In genomic region chr14:55373784-55374725, GRCh38 we compare ENCODE assay signal across 11 cellular contexts.
DNase-seq lines count a peak whose midpoint lies in the region; ATAC-seq lines count a peak whose summit lies in the region.
"Had no signal": no experiment of that assay in that cellular context is flagged by ENCODE, and none has a peak within 500 bp of the region (broad histone marks: within the 10 kb centered on the region; RNA-seq: fewer than 3 reads in every experiment).

No MANE protein-coding gene starts in this region.

- H3K9me3 Mint-ChIP-seq in T-helper 1 cell treated with Interleukin-12 subunit alpha and Interleukin-12 subunit beta and Interleukin-4 antibody, amounts not matched to agents 30 μg/mL and 1 μg/mL, for 36 hours: no peaks in the 10 kb centered on the region

- ATAC-seq in GM19463 (IDR thresholded peaks at IDR 0.05; ENCODE audit: unreplicated experiment): peak; percentile 84

- no peaks in the 10 kb centered on the region for H3K9me3 ChIP-seq in effector memory CD4-positive, alpha-beta T cell (ENCODE audit: control insufficient read depth, low read length)
- H3K9me3 ChIP-seq: SJCRH30 had no signal

- no peaks in the 10 kb centered on the region for H3K27me3 ChIP-seq in effector memory CD4-positive, alpha-beta T cell (replicated peaks; ENCODE audit: control insufficient read depth, insufficient read depth, low read length, poor library complexity, severe bottlenecking)
- H3K27me3 ChIP-seq: SJCRH30 had no signal

- in situ Hi-C loops in ACHN (cut with HindIII; ENCODE audit: low pct_ligation_motif_present, low pct_unique_long_range_greater_than_20kb, low sequenced_read_pairs): no loop called here

- H3K36me3 ChIP-seq in effector memory CD4-positive, alpha-beta T cell (ENCODE audit: control insufficient read depth, insufficient read depth, low read length): peaks cover 10% of the 10 kb centered on the region

- H3K27ac ChIP-seq in effector memory CD4-positive, alpha-beta T cell (ENCODE audit: insufficient read depth, low read length, poor library complexity, severe bottlenecking): peak overlapping the region; percentile 60
- H3K27ac ChIP-seq: SJCRH30 had no signal

- peak; percentile 16 for DNase-seq in ACHN
- DNase-seq in effector memory CD4-positive, alpha-beta T cell: no peak
- DNase-seq in retina: no peak
- DNase-seq in NOMO-1 (lab: John Stamatoyannopoulos, UW; ENCODE audit: unreplicated experiment in 2 of 2): no peak
- DNase-seq in SIG-M5 (lab: John Stamatoyannopoulos, UW): no peak
- DNase-seq in HuH-7 (ENCODE audit: low spot score): no peak
- DNase-seq: COR-L47, islet precursor cell, SJCRH30 had no signal

- peaks cover 21% of the 10 kb centered on the region for H3K4me1 ChIP-seq in effector memory CD4-positive, alpha-beta T cell (ENCODE audit: control insufficient read depth, insufficient read depth, low read length, poor library complexity, severe bottlenecking)
- H3K4me1 ChIP-seq: SJCRH30 had no signal

- H3K4me3 Mint-ChIP-seq in T-helper 1 cell treated with Interleukin-12 subunit alpha and Interleukin-12 subunit beta and Interleukin-4 antibody, amounts not matched to agents 30 μg/mL and 1 μg/mL, for 36 hours: peak overlapping the region; percentile 73

- no peaks in the 10 kb centered on the region for H3K27me3 Mint-ChIP-seq in T-helper 1 cell treated with Interleukin-12 subunit alpha and Interleukin-12 subunit beta and Interleukin-4 antibody, amounts not matched to agents 30 μg/mL and 1 μg/mL, for 36 hours (ENCODE audit: low read depth)

- H3K36me3 Mint-ChIP-seq in T-helper 1 cell treated with Interleukin-12 subunit alpha and Interleukin-12 subunit beta and Interleukin-4 antibody, amounts not matched to agents 30 μg/mL and 1 μg/mL, for 36 hours (ENCODE audit: low read depth): peaks cover 33% of the 10 kb centered on the region

- H3K27ac Mint-ChIP-seq in T-helper 1 cell treated with Interleukin-12 subunit alpha and Interleukin-12 subunit beta and Interleukin-4 antibody, amounts not matched to agents 30 μg/mL and 1 μg/mL, for 36 hours: peak overlapping the region; percentile 93

- no peak overlapping the region for H3K4me3 ChIP-seq in effector memory CD4-positive, alpha-beta T cell (ENCODE audit: insufficient read depth, low read depth, low read length, poor library complexity, severe bottlenecking)
- H3K4me3 ChIP-seq: SJCRH30 had no signal

- H3K4me1 Mint-ChIP-seq in T-helper 1 cell treated with Interleukin-12 subunit alpha and Interleukin-12 subunit beta and Interleukin-4 antibody, amounts not matched to agents 30 μg/mL and 1 μg/mL, for 36 hours (ENCODE audit: low read depth): peaks cover 22% of the 10 kb centered on the region
